26 cellular contexts compared by ENCODE assay signal in genomic region chr11:1440066-1440465, GRCh38.
"Had no signal": no experiment of that assay in that cellular context is flagged by ENCODE, and none has a peak within 500 bp of the region (broad histone marks: within the 10 kb centered on the region; RNA-seq: fewer than 3 reads in every experiment).

No MANE protein-coding gene starts in this region.

- FAIRE-seq: small intestine, urothelium cell line had no signal

- H3K27me3 ChIP-seq: ovary, right lobe of liver, thyroid gland, vagina had no signal

- H3K4me1 ChIP-seq: psoas muscle, right lobe of liver, vagina had no signal

- H3K36me3 ChIP-seq: ovary, right lobe of liver, sigmoid colon, stomach, thoracic aorta, thyroid gland, upper lobe of left lung, vagina had no signal

- H3K4me3 ChIP-seq: ovary, psoas muscle, right lobe of liver, sigmoid colon, stomach, thoracic aorta, thyroid gland, tibial nerve, upper lobe of left lung, vagina had no signal

- H3K79me2 ChIP-seq: parathyroid adenoma had no signal

- H3K9me3 ChIP-seq: ovary, psoas muscle, right lobe of liver, sigmoid colon, stomach, thoracic aorta, thyroid gland, tibial nerve, upper lobe of left lung, vagina had no signal

- DNase-seq: natural killer cell; nephron progenitor cell; occipital lobe; ovary; posterior cingulate gyrus; psoas muscle; right cardiac atrium; right lobe of liver; sigmoid colon; small intestine; stimulated activated CD4-positive, alpha-beta T cell treated with anti-CD3 and anti-CD28 coated beads, Interleukin-15, amount 100 ng/mL, for 24 hours; stimulated activated CD4-positive, alpha-beta T cell treated with anti-CD3 and anti-CD28 coated beads, Interleukin-2, amount 100 ng/mL, for 24 hours; stimulated activated CD4-positive, alpha-beta T cell treated with anti-CD3 and anti-CD28 coated beads, Interleukin-2, amount 100 ng/mL, for 48 hours; stimulated activated CD4-positive, alpha-beta T cell treated with anti-CD3 and anti-CD28 coated beads, Interleukin-4, amount 100 ng/mL, for 24 hours; stimulated activated naive B cell treated with anti-CD40 and anti-IgM and Interleukin-4, amounts not matched to agents 10 μg/mL and 1 μg/mL and 100 μg/mL, for 72 hours; stimulated activated naive CD4-positive, alpha-beta T cell treated with Interleukin-2 at 50 U/mL for 16 hours; stomach; thyroid gland; trophoblast cell had no signal

- H2AFZ ChIP-seq: parathyroid adenoma had no signal

- H3K27ac ChIP-seq: ovary, parathyroid adenoma, psoas muscle, right lobe of liver, sigmoid colon, stomach, thoracic aorta, thyroid gland, tibial nerve, upper lobe of left lung, vagina had no signal

- ATAC-seq: natural killer cell; right cardiac atrium; right lobe of liver; stimulated activated effector memory CD8-positive, alpha-beta T cell treated with anti-CD3 and anti-CD28 coated beads, Interleukin-12 subunit alpha, Interleukin-12 subunit beta, amount 100 ng/mL, for 72 hours; stimulated activated naive B cell treated with anti-CD40 and anti-IgM and Interleukin-4, amounts not matched to agents 10 μg/mL and 1 μg/mL and 100 μg/mL, for 72 hours had no signal

- H3K9ac ChIP-seq: parathyroid adenoma had no signal
